In genomic region chr20:45890997-45891983, GRCh38 we compare ENCODE assay signal across 8 cellular contexts. TPM values are rescaled to one million over a fixed set of nuclear protein-coding genes. Genes with fewer than 3 reads are reported as not detected.
DNase-seq lines count a peak whose midpoint lies in the region; ATAC-seq and TF ChIP-seq lines count a peak whose summit lies in the region.

CTSA (plus strand) TSS chr20:45891335; CDS start chr20:45891569, 234 bp downstream.
NEURL2 (minus strand) TSS chr20:45891208; CDS start chr20:45890991, 217 bp downstream.

- H3K27ac ChIP-seq in adipose tissue (ENCODE audit: low read depth, low read length) (peak within 1 kb of the TSS; percentile 9), heart left ventricle (peak within 1 kb of the TSS; percentile 74 to 97 (median 90)), transverse colon (peak within 1 kb of the TSS; percentile 87 to 90 (median 88))

- peak; percentile 77 to 91 (median 86) for ATAC-seq in heart left ventricle

- no peaks in the 10 kb centered on the region for H3K9me3 ChIP-seq in heart left ventricle
- H3K9me3 ChIP-seq in transverse colon = no peaks in the 10 kb centered on the region

- intact Hi-C loops in heart left ventricle (cut with DNase I) (loop anchor here in 9 of 10 donors (1.0 to 10.0 kb wide), 11 partner anchors 41 to 81 kb away; partner anchors contain the start of genes PCIF1 (in 5 of the 9) and ZNF335 (in 1 of the 9)), posterior cingulate gyrus (cut with DNase I) (loop anchor here (2.0 to 5.0 kb wide), 2 partner anchors 41 to 78 kb away; partner anchors contain the start of genes PCIF1 and UBE2C), transverse colon (cut with DNase I; ENCODE audit: low total_unique reads) (loop anchor here (1.0 to 10.0 kb wide), 2 partner anchors 80 to 96 kb away; partner anchors contain the start of genes DNTTIP1 and WFDC3)

- peaks cover 21% of the 10 kb centered on the region for H3K36me3 ChIP-seq in GM06990 (ENCODE audit: control insufficient read depth, insufficient read depth, low read length)
- peaks cover 0 to 62% (median 54%) of the 10 kb centered on the region in 9 donors for H3K36me3 ChIP-seq in heart left ventricle
- H3K36me3 ChIP-seq in transverse colon = peaks cover 0 to 18% (median 2%) of the 10 kb centered on the region in 4 donors

- TF ChIP-seq POLR2A in NB4 (IDR thresholded peaks at IDR 0.05; ENCODE audit: extremely low read depth, insufficient read length) (peak; percentile 51), heart left ventricle (IDR thresholded peaks at IDR 0.05) (peak in 1 of 2 donors; percentile 68), transverse colon (IDR thresholded peaks at IDR 0.05) (peak; percentile 73)

- H3K27me3 ChIP-seq in GM06990 (replicated peaks; ENCODE audit: control insufficient read depth, insufficient read depth, low read length) (no peaks in the 10 kb centered on the region), heart left ventricle (no peaks in the 10 kb centered on the region), transverse colon (no peaks in the 10 kb centered on the region)

- peak; percentile 58 for TF ChIP-seq EP300 in transverse colon (IDR thresholded peaks at IDR 0.05; ENCODE audit: low read depth)

- H3K4me1 ChIP-seq in heart left ventricle = peaks cover 3 to 37% (median 23%) of the 10 kb centered on the region in 12 donors
- H3K4me1 ChIP-seq in transverse colon = peaks cover 15 to 41% (median 32%) of the 10 kb centered on the region in 4 donors

- 1 to 2% (median 1%) methylated on average over 69 to 77 of the region's 77 CpGs for WGBS in adipose tissue, 3 donors
- 1 to 3% (median 1%) methylated on average over 23 to 77 of the region's 77 CpGs for WGBS in heart left ventricle, 4 donors
- 1% methylated on average over 18 of the region's 77 CpGs; no CpG with 5 or more reads in 1 of the 2 donors for WGBS in transverse colon (ENCODE audit: low coverage in 1 of 2), 2 donors

- TF ChIP-seq CTCF in GM06990 (IDR thresholded peaks at IDR 0.05; ENCODE audit: insufficient read depth, low read length, poor library complexity, severe bottlenecking) (no peak), HFF-Myc (IDR thresholded peaks at IDR 0.05; ENCODE audit: low read depth, low read length, missing control alignments) (no peak), NB4 (IDR thresholded peaks at IDR 0.05; ENCODE audit: low read depth, low read length) (no peak), heart left ventricle (IDR thresholded peaks at IDR 0.05) (peak in 2 of 12 donors; percentile 3 to 7), transverse colon (IDR thresholded peaks at IDR 0.05) (peak in 1 of 5 experiments; percentile 8)

- DNase-seq in GM06990 (ENCODE audit: extremely low read depth, insufficient read length) (peak; percentile 87), HFF-Myc (ENCODE audit: extremely low read depth, low read depth) (no peak), NB4 (ENCODE audit: low read depth) (peak; percentile 94), SW480 (ENCODE audit: low spot score) (peak; percentile 95), heart left ventricle (peak; percentile 93 to 97 (median 95)), posterior cingulate gyrus (peak; percentile 87 to 99 (median 94)), transverse colon (peak; percentile 97)

- H3K4me3 ChIP-seq in GM06990 (replicated peaks; ENCODE audit: low read depth, low read length) = peak within 1 kb of the TSS; percentile 80
- peak within 1 kb of the TSS; percentile 80 for H3K4me3 ChIP-seq in HFF-Myc (replicated peaks; ENCODE audit: low read depth, low read length)
- peak within 1 kb of the TSS; percentile 74 for H3K4me3 ChIP-seq in NB4 (ENCODE audit: low read depth, low read length)
- peak within 1 kb of the TSS; percentile 53 to 98 (median 80) for H3K4me3 ChIP-seq in heart left ventricle
- peak within 1 kb of the TSS; percentile 70 to 84 (median 76) for H3K4me3 ChIP-seq in transverse colon

- in situ Hi-C loops in transverse colon (cut with MboI; ENCODE audit: low pct_ligation_motif_present in 1 of 4, low pct_unique_long_range_greater_than_20kb in 1 of 4, low sequenced_read_pairs in 3 of 4) = no loop called here

RNA-seq across cellular contexts. Expression of gene CTSA, which starts in this region (rescaled TPM):
- 100 to 1,000 TPM in 1 of 3 donors, 10 to 100 TPM in 2; 46.4 to 116 (median 82.4) TPM for polyA plus RNA-seq in adipose tissue
- total RNA-seq in heart left ventricle = 100 to 1,000 TPM in 7 of 9 donors, 10 to 100 TPM in 2; 62.5 to 214 (median 129) TPM
- 10 to 100 TPM; 77.7 to 92.5 TPM for polyA plus RNA-seq in heart left ventricle
- 100 to 1,000 TPM; 197 to 971 (median 466) TPM for total RNA-seq in transverse colon

RNA-seq across cellular contexts. Expression of gene NEURL2, which starts in this region (rescaled TPM):
- polyA plus RNA-seq in adipose tissue (1 to 10 TPM; 3.2 to 8.0 (median 4.6) TPM), heart left ventricle (1 to 10 TPM; 3.0 to 8.4 TPM)
- total RNA-seq in heart left ventricle (10 to 100 TPM in 5 of 9 donors, 1 to 10 TPM in 4; 3.5 to 14.8 (median 10.8) TPM), transverse colon (10 to 100 TPM; 14.7 to 30.4 (median 18.1) TPM)

Comparison
In these comparisons a context has a peak if more than half of its experiments do, and no peak if none do; other contexts are left out.
1. H3K27ac ChIP-seq: peak in every context shown above with its lines; median percentile 90 in heart left ventricle; 88 in transverse colon; 9 in adipose tissue.